In the genomic region with DNA sequence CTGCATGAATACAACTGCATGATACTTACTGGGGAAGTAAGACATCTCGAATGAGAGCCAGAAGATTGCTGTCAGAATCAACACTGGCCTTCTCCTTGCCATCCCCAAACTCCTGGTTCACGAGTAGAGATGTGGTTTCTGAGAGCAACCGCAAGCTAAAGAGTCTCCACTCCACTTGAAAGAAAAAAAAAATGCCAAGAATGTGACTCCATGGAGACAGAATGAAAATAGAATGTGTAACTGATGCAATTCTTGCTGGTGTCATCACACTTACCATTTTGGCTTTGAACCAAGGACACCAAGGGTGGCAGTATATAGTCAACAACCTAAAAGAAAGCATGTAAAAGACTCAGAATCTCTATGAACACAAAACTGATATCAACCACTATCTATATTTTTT, we compare ENCODE assay signal across 9 cellular contexts.
DNase-seq lines count a peak whose midpoint lies in the region; ATAC-seq and TF ChIP-seq lines count a peak whose summit lies in the region.
"Had no signal": no experiment of that assay in that cellular context is flagged by ENCODE, and none has a peak within 500 bp of the region (broad histone marks: within the 10 kb centered on the region; RNA-seq: fewer than 3 reads in every experiment).

No MANE protein-coding gene starts in this region.

- H3K36me3 Mint-ChIP-seq in natural killer cell treated with Interleukin-12 subunit alpha and Interleukin-12 subunit beta and Interleukin-15 and Interleukin-18, amount 100 ng/mL, for 72 hours = peaks cover 6% of the 10 kb centered on the region

- H3K4me1 Mint-ChIP-seq in natural killer cell treated with Interleukin-12 subunit alpha and Interleukin-12 subunit beta and Interleukin-15 and Interleukin-18, amount 100 ng/mL, for 72 hours (ENCODE audit: low read depth in 2 of 2) = no peaks in the 10 kb centered on the region

- no peak for TF ChIP-seq CTCF in AG09309 (IDR thresholded peaks at IDR 0.05; ENCODE audit: control insufficient read depth, insufficient read depth, low read depth, low read length, missing control alignments)
- TF ChIP-seq CTCF in astrocyte of the cerebellum (IDR thresholded peaks at IDR 0.05; ENCODE audit: low read depth, low read length, missing control alignments) = no peak

- H3K4me3 Mint-ChIP-seq in natural killer cell treated with Interleukin-12 subunit alpha and Interleukin-12 subunit beta and Interleukin-15 and Interleukin-18, amount 100 ng/mL, for 72 hours = no peak overlapping the region

- ATAC-seq in GM19351 (IDR thresholded peaks at IDR 0.05; ENCODE audit: unreplicated experiment) = no peak
- no peak for ATAC-seq in natural killer cell treated with Interleukin-12 subunit alpha and Interleukin-12 subunit beta and Interleukin-15 and Interleukin-18, amount 100 ng/mL, for 72 hours

- no peaks in the 10 kb centered on the region for H3K9me3 Mint-ChIP-seq in natural killer cell treated with Interleukin-12 subunit alpha and Interleukin-12 subunit beta and Interleukin-15 and Interleukin-18, amount 100 ng/mL, for 72 hours

- no peaks in the 10 kb centered on the region for H3K27me3 Mint-ChIP-seq in natural killer cell treated with Interleukin-12 subunit alpha and Interleukin-12 subunit beta and Interleukin-15 and Interleukin-18, amount 100 ng/mL, for 72 hours

- no peak overlapping the region for H3K27ac Mint-ChIP-seq in natural killer cell treated with Interleukin-12 subunit alpha and Interleukin-12 subunit beta and Interleukin-15 and Interleukin-18, amount 100 ng/mL, for 72 hours

- DNase-seq in AG09309 (ENCODE audit: low read depth) (peak; percentile 97), LoVo (ENCODE audit: low spot score) (peak; percentile 47), astrocyte of the cerebellum (ENCODE audit: low read depth) (peak; percentile 97), kidney tubule cell (ENCODE audit: low spot score) (peak; percentile 94), ureter (ENCODE audit: low spot score) (no peak)
- no peak for DNase-seq in natural killer cell treated with Interleukin-12 subunit alpha and Interleukin-12 subunit beta and Interleukin-15 and Interleukin-18, amount 100 ng/mL, for 72 hours (ENCODE audit: low spot score)
- no peak for DNase-seq in activated CD4-positive, alpha-beta T cell treated with anti-CD3 and anti-CD28 coated beads for 1 hour
- DNase-seq: occipital lobe had no signal

- in situ Hi-C loops in astrocyte of the cerebellum (cut with HindIII; ENCODE audit: low sequenced_read_pairs) = no loop called here

- H3K4me3 ChIP-seq in AG09309 (ENCODE audit: control insufficient read depth, low read depth, low read length) = no peak overlapping the region
- no peak overlapping the region for H3K4me3 ChIP-seq in astrocyte of the cerebellum (ENCODE audit: low read depth, low read length)

Comparison
In these comparisons a context has a peak if more than half of its experiments do, and no peak if none do; other contexts are left out.
1. DNase-seq: peak in AG09309 (single experiment), LoVo (single experiment), astrocyte of the cerebellum (single experiment) and kidney tubule cell (single experiment); none in natural killer cell treated with Interleukin-12 subunit alpha and Interleukin-12 subunit beta and Interleukin-15 and Interleukin-18, amount 100 ng/mL, for 72 hours (single experiment), activated CD4-positive, alpha-beta T cell treated with anti-CD3 and anti-CD28 coated beads for 1 hour (single experiment) and ureter (single experiment).